ENCODE assay signal across 1 cellular context in genomic region chr1:20233394-20233793, GRCh38.
TF ChIP-seq lines count a peak whose summit lies in the region.

No MANE protein-coding gene starts in this region.

TF ChIP-seq in H1, 55 proteins besides CTCF, POLR2A, EP300 and RAD21 (continued from another document):
- TF ChIP-seq ATF2 (IDR thresholded peaks at IDR 0.05; ENCODE audit: low read length) (no peak), ASH2L (IDR thresholded peaks at IDR 0.05; ENCODE audit: low read length) (no peak), RBBP5 (IDR thresholded peaks at IDR 0.05; ENCODE audit: borderline replicate concordance, low read depth, low read length) (no peak), KDM5A (IDR thresholded peaks at IDR 0.05; ENCODE audit: low read length) (no peak), SP2 (IDR thresholded peaks at IDR 0.05; ENCODE audit: low read length) (no peak), JUN (IDR thresholded peaks at IDR 0.05; ENCODE audit: low read depth, low read length) (no peak), BCL11A (IDR thresholded peaks at IDR 0.05; ENCODE audit: low read depth in 2 of 2, low read length in 2 of 2) (no peak), PHF8 (conservative IDR thresholded peaks at IDR 0.05; ENCODE audit: low read depth, low read length) (no peak), GTF2F1 (IDR thresholded peaks at IDR 0.05; ENCODE audit: borderline replicate concordance, low read depth, low read length) (no peak), CBX5 (IDR thresholded peaks at IDR 0.05; ENCODE audit: low read depth, low read length) (no peak), MAFK (IDR thresholded peaks at IDR 0.05; ENCODE audit: low read depth, low read length) (no peak), JUND (IDR thresholded peaks at IDR 0.05; ENCODE audit: low read length) (no peak)
- TF ChIP-seq, protein P1, sequence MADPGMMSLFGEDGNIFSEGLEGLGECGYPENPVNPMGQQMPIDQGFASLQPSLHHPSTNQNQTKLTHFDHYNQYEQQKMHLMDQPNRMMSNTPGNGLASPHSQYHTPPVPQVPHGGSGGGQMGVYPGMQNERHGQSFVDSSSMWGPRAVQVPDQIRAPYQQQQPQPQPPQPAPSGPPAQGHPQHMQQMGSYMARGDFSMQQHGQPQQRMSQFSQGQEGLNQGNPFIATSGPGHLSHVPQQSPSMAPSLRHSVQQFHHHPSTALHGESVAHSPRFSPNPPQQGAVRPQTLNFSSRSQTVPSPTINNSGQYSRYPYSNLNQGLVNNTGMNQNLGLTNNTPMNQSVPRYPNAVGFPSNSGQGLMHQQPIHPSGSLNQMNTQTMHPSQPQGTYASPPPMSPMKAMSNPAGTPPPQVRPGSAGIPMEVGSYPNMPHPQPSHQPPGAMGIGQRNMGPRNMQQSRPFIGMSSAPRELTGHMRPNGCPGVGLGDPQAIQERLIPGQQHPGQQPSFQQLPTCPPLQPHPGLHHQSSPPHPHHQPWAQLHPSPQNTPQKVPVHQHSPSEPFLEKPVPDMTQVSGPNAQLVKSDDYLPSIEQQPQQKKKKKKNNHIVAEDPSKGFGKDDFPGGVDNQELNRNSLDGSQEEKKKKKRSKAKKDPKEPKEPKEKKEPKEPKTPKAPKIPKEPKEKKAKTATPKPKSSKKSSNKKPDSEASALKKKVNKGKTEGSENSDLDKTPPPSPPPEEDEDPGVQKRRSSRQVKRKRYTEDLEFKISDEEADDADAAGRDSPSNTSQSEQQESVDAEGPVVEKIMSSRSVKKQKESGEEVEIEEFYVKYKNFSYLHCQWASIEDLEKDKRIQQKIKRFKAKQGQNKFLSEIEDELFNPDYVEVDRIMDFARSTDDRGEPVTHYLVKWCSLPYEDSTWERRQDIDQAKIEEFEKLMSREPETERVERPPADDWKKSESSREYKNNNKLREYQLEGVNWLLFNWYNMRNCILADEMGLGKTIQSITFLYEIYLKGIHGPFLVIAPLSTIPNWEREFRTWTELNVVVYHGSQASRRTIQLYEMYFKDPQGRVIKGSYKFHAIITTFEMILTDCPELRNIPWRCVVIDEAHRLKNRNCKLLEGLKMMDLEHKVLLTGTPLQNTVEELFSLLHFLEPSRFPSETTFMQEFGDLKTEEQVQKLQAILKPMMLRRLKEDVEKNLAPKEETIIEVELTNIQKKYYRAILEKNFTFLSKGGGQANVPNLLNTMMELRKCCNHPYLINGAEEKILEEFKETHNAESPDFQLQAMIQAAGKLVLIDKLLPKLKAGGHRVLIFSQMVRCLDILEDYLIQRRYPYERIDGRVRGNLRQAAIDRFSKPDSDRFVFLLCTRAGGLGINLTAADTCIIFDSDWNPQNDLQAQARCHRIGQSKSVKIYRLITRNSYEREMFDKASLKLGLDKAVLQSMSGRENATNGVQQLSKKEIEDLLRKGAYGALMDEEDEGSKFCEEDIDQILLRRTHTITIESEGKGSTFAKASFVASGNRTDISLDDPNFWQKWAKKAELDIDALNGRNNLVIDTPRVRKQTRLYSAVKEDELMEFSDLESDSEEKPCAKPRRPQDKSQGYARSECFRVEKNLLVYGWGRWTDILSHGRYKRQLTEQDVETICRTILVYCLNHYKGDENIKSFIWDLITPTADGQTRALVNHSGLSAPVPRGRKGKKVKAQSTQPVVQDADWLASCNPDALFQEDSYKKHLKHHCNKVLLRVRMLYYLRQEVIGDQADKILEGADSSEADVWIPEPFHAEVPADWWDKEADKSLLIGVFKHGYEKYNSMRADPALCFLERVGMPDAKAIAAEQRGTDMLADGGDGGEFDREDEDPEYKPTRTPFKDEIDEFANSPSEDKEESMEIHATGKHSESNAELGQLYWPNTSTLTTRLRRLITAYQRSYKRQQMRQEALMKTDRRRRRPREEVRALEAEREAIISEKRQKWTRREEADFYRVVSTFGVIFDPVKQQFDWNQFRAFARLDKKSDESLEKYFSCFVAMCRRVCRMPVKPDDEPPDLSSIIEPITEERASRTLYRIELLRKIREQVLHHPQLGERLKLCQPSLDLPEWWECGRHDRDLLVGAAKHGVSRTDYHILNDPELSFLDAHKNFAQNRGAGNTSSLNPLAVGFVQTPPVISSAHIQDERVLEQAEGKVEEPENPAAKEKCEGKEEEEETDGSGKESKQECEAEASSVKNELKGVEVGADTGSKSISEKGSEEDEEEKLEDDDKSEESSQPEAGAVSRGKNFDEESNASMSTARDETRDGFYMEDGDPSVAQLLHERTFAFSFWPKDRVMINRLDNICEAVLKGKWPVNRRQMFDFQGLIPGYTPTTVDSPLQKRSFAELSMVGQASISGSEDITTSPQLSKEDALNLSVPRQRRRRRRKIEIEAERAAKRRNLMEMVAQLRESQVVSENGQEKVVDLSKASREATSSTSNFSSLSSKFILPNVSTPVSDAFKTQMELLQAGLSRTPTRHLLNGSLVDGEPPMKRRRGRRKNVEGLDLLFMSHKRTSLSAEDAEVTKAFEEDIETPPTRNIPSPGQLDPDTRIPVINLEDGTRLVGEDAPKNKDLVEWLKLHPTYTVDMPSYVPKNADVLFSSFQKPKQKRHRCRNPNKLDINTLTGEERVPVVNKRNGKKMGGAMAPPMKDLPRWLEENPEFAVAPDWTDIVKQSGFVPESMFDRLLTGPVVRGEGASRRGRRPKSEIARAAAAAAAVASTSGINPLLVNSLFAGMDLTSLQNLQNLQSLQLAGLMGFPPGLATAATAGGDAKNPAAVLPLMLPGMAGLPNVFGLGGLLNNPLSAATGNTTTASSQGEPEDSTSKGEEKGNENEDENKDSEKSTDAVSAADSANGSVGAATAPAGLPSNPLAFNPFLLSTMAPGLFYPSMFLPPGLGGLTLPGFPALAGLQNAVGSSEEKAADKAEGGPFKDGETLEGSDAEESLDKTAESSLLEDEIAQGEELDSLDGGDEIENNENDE (IDR thresholded peaks at IDR 0.05; ENCODE audit: insufficient replicate concordance, low read length) = no peak
